Comparison of ENCODE assay signal across 11 cellular contexts in the genomic region with DNA sequence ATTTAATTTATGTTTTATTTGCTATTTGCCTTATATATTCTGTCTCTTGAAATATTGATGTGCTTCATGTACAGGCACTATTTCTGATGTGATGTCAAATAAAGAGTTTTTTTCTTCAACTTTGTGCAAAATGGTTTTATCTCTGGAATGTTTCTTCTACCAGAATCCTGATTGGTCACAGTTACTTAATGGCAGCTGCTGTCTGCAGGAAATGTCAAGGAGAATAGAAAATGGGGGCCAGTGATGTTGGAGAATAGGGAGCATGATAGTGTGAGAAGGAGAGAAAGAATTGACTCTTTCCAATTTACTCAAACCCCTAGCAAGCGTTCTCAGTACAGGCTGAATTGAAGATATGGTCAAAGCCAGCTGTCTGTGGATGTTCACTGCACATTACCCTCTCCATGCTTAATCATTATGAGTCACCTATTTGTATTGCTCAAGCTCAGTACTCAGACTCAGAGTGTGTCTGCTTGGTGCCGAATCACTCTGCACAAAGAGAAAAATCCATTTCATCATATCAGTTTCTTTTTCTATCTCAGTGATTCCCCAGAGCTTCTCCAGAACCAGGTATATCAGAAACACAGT. TPM values are rescaled to one million over a fixed set of nuclear protein-coding genes. Genes with fewer than 3 reads are reported as not detected.
A peak's percentile ranks its signal among the peaks of the same experiment; 100 is the strongest.
DNase-seq lines count a peak whose midpoint lies in the region; ATAC-seq and TF ChIP-seq lines count a peak whose summit lies in the region.
"Had no signal": no experiment of that assay in that cellular context is flagged by ENCODE, and none has a peak within 500 bp of the region (broad histone marks: within the 10 kb centered on the region; RNA-seq: fewer than 3 reads in every experiment).

No MANE protein-coding gene starts in this region.

- H3K4me3 Mint-ChIP-seq in osteocyte (ENCODE audit: unreplicated experiment): no peak overlapping the region
- H3K4me3 Mint-ChIP-seq in activated T-cell treated with anti-CD3 and anti-CD28 coated beads, Interleukin-2, amount 50 U/mL, for 4 hours: no peak overlapping the region

- H3K9me3 Mint-ChIP-seq in osteocyte (ENCODE audit: unreplicated experiment): peaks cover 7% of the 10 kb centered on the region
- H3K9me3 Mint-ChIP-seq in activated T-cell treated with anti-CD3 and anti-CD28 coated beads, Interleukin-2, amount 50 U/mL, for 4 hours: no peaks in the 10 kb centered on the region

- H3K9me2 ChIP-seq in GM23248 (ENCODE audit: insufficient read depth): no peaks in the 10 kb centered on the region
- no peaks in the 10 kb centered on the region for H3K9me2 ChIP-seq in PC-9 (ENCODE audit: insufficient read depth)

- peak overlapping the region; percentile 57 for H3K9ac ChIP-seq in GM23248
- H3K9ac ChIP-seq: parathyroid adenoma had no signal

- POLR2A ChIA-PET in PC-9 (lab: Charles Lee; ENCODE audit: unreplicated experiment): interaction anchor here (0.7 kb wide), 1 partner anchor 131 kb away, joined by 4 read pairs; no protein-coding TSS in a partner anchor

- H3K79me2 ChIP-seq in GM23248 (ENCODE audit: insufficient read depth) (no peaks in the 10 kb centered on the region), PC-9 (ENCODE audit: low read depth) (no peaks in the 10 kb centered on the region)
- H3K79me2 ChIP-seq: parathyroid adenoma had no signal

- no peaks in the 10 kb centered on the region for H3K36me3 Mint-ChIP-seq in osteocyte (ENCODE audit: unreplicated experiment)
- no peaks in the 10 kb centered on the region for H3K36me3 Mint-ChIP-seq in activated T-cell treated with anti-CD3 and anti-CD28 coated beads, Interleukin-2, amount 50 U/mL, for 4 hours (ENCODE audit: insufficient read depth)

- in situ Hi-C loops in GM23248 (cut with MboI): loop anchor here (25.0 kb wide), 1 partner anchor 222 kb away; a partner anchor contains a TSS

- CTCF ChIA-PET in PC-9 (lab: Charles Lee): no interaction called here

- peaks cover 33% of the 10 kb centered on the region for H3K4me1 ChIP-seq in GM23248 (ENCODE audit: insufficient read depth)
- peaks cover 5% of the 10 kb centered on the region; the same call in 1 of the 2 replicates for H3K4me1 ChIP-seq in PC-9 (replicated peaks; ENCODE audit: insufficient read depth)
- H3K4me1 ChIP-seq: parathyroid adenoma had no signal

- H3K9me3 ChIP-seq in GM23248 (ENCODE audit: low read depth) (no peaks in the 10 kb centered on the region), PC-9 (ENCODE audit: insufficient read depth, low read depth) (no peaks in the 10 kb centered on the region)

- peak overlapping the region; percentile 74 for H3K27ac ChIP-seq in GM23248
- H3K27ac ChIP-seq in PC-9: no peak overlapping the region
- peak overlapping the region; percentile 28 for H3K27ac ChIP-seq in epithelial cell of prostate
- H3K27ac ChIP-seq: parathyroid adenoma had no signal

- TF ChIP-seq CTCF in PC-9 (conservative IDR thresholded peaks at IDR 0.05): no peak
- TF ChIP-seq CTCF in osteocyte (IDR thresholded peaks at IDR 0.05): no peak

- WGBS in GM23248 (ENCODE audit: low coverage in 1 of 2, low lambda C conversion rate in 2 of 2, missing lambda C conversion rate in 2 of 2), 2 experiments: 0% methylated on average over 2 of the region's 2 CpGs

- no peak overlapping the region for H2AFZ ChIP-seq in GM23248
- no peak overlapping the region for H2AFZ ChIP-seq in PC-9
- H2AFZ ChIP-seq: parathyroid adenoma had no signal

- H4K20me1 ChIP-seq in GM23248 (ENCODE audit: insufficient read depth) (no peaks in the 10 kb centered on the region), PC-9 (ENCODE audit: insufficient read depth) (no peaks in the 10 kb centered on the region)

- H3F3A ChIP-seq in GM23248 (ENCODE audit: insufficient read depth) (peaks cover 19% of the 10 kb centered on the region; the same call in 1 of the 2 replicates), PC-9 (ENCODE audit: insufficient read depth, low read depth) (no peaks in the 10 kb centered on the region)

- BruUV-seq in PC-9 (replicated peaks; lab: Mats Ljungman, UMichigan): no TSS peak

- H3K27ac Mint-ChIP-seq in osteocyte (ENCODE audit: unreplicated experiment): peak overlapping the region; percentile 64

- H3K36me3 ChIP-seq in GM23248 (ENCODE audit: low read depth) (no peaks in the 10 kb centered on the region), PC-9 (ENCODE audit: low read depth) (no peaks in the 10 kb centered on the region)

- H3K4me2 ChIP-seq in GM23248 (ENCODE audit: unreplicated experiment): peak overlapping the region; percentile 51
- H3K4me2 ChIP-seq in PC-9: peak overlapping the region; percentile 23; the same call in 1 of the 2 replicates

- H3K27me3 ChIP-seq in GM23248 (replicated peaks; ENCODE audit: insufficient read depth) (no peaks in the 10 kb centered on the region), PC-9 (ENCODE audit: insufficient read depth, low read depth) (no peaks in the 10 kb centered on the region)

- no peaks in the 10 kb centered on the region for H3K27me3 Mint-ChIP-seq in osteocyte (ENCODE audit: unreplicated experiment)
- H3K27me3 Mint-ChIP-seq in activated T-cell treated with anti-CD3 and anti-CD28 coated beads, Interleukin-2, amount 50 U/mL, for 4 hours (ENCODE audit: low read depth): no peaks in the 10 kb centered on the region

- DNase-seq in GM23248: peak; percentile 83
- peak in 1 of 2 experiments; percentile 42 for DNase-seq in PC-9
- DNase-seq in epithelial cell of prostate (ENCODE audit: low read depth, low spot score): peak; percentile 40
- DNase-seq in osteocyte (ENCODE audit: extremely low spot score, unreplicated experiment): no peak
- no peak for DNase-seq in activated T-cell treated with anti-CD3 and anti-CD28 coated beads, Interleukin-2, amount 50 U/mL, for 4 hours
- DNase-seq in 8988T: no peak
- no peak for DNase-seq in NCI-H187 treated with DMSO at 0.1 percent for 48 hours (lab: John Stamatoyannopoulos, UW)
- DNase-seq: cerebellar nuclear complex had no signal

- H3K4me1 Mint-ChIP-seq in osteocyte (ENCODE audit: unreplicated experiment): peaks cover 23% of the 10 kb centered on the region
- no peaks in the 10 kb centered on the region for H3K4me1 Mint-ChIP-seq in activated T-cell treated with anti-CD3 and anti-CD28 coated beads, Interleukin-2, amount 50 U/mL, for 4 hours (ENCODE audit: low read depth)

- H3K4me3 ChIP-seq in GM23248 (peak overlapping the region; percentile 45), PC-9 (no peak overlapping the region)

- intact Hi-C loops in PC-9 (cut with micrococcal nuclease; ENCODE audit: unreplicated experiment): no loop called here

- ATAC-seq in HG03442 (IDR thresholded peaks at IDR 0.05; ENCODE audit: unreplicated experiment): no peak
- ATAC-seq in activated T-cell treated with anti-CD3 and anti-CD28 coated beads, Interleukin-2, amount 50 U/mL, for 4 hours: no peak

RNA-seq across cellular contexts. Expression of a gene that starts 57.8 kb away (rescaled TPM):
- not detected in 2 replicates for total RNA-seq in GM23248 (2014; rRNA removed; shearing (Covaris generic))
- not detected in 2 replicates for polyA plus RNA-seq in GM23248 (2016; fragmentation: Nextera tagmentation; extraction: Ambion mirVana)
- total RNA-seq in PC-9 (2021): not detected in 2 replicates
- total RNA-seq in osteocyte: not detected in 2 replicates
- total RNA-seq in activated T-cell treated with anti-CD3 and anti-CD28 coated beads, Interleukin-2, amount 50 U/mL, for 4 hours: not detected
- total RNA-seq: T-helper 1 cell treated with Interleukin-12 subunit alpha and Interleukin-12 subunit beta and Interleukin-4 antibody, amounts not matched to agents 30 ng/mL and 1 ng/mL, for 36 hours had no signal

Comparison
In these comparisons a context has a peak if more than half of its experiments do, and no peak if none do; other contexts are left out.
1. DNase-seq: peak in GM23248 (single experiment) and epithelial cell of prostate (single experiment); none in osteocyte (single experiment), activated T-cell treated with anti-CD3 and anti-CD28 coated beads, Interleukin-2, amount 50 U/mL, for 4 hours (single experiment), 8988T (single experiment) and NCI-H187 treated with DMSO at 0.1 percent for 48 hours (single experiment).